2 cellular contexts compared by ENCODE assay signal in genomic region chr19:55538132-55538531, GRCh38.
TF ChIP-seq lines count a peak whose summit lies in the region.

No MANE protein-coding gene starts in this region.

TF ChIP-seq in GM23338, 12 proteins besides CTCF, POLR2A, EP300 and RAD21:
- TF ChIP-seq ZNF114 (CRISPR knock-in tag; IDR thresholded peaks at IDR 0.05) (no peak), NANOG (IDR thresholded peaks at IDR 0.05; ENCODE audit: borderline replicate concordance) (no peak), JUNB (IDR thresholded peaks at IDR 0.05; ENCODE audit: unreplicated experiment) (no peak), EZH2phosphoT487 (IDR thresholded peaks at IDR 0.05; ENCODE audit: unreplicated experiment) (no peak), STAT1 (IDR thresholded peaks at IDR 0.05; ENCODE audit: unreplicated experiment) (no peak)
- TF ChIP-seq, protein P1, sequence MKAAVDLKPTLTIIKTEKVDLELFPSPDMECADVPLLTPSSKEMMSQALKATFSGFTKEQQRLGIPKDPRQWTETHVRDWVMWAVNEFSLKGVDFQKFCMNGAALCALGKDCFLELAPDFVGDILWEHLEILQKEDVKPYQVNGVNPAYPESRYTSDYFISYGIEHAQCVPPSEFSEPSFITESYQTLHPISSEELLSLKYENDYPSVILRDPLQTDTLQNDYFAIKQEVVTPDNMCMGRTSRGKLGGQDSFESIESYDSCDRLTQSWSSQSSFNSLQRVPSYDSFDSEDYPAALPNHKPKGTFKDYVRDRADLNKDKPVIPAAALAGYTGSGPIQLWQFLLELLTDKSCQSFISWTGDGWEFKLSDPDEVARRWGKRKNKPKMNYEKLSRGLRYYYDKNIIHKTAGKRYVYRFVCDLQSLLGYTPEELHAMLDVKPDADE (IDR thresholded peaks at IDR 0.05), result no peak

TF ChIP-seq in IMR-90, 13 proteins besides CTCF, POLR2A, EP300 and RAD21:
- TF ChIP-seq, protein P2, sequence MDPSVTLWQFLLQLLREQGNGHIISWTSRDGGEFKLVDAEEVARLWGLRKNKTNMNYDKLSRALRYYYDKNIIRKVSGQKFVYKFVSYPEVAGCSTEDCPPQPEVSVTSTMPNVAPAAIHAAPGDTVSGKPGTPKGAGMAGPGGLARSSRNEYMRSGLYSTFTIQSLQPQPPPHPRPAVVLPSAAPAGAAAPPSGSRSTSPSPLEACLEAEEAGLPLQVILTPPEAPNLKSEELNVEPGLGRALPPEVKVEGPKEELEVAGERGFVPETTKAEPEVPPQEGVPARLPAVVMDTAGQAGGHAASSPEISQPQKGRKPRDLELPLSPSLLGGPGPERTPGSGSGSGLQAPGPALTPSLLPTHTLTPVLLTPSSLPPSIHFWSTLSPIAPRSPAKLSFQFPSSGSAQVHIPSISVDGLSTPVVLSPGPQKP (IDR thresholded peaks at IDR 0.05; ENCODE audit: borderline replicate concordance, low read depth, low read length), result no peak
- TF ChIP-seq MAZ (IDR thresholded peaks at IDR 0.05; ENCODE audit: borderline replicate concordance, low read depth, low read length), result no peak
- TF ChIP-seq CHD1 (IDR thresholded peaks at IDR 0.05; ENCODE audit: low read depth, low read length), result no peak
- no peak for TF ChIP-seq MAFK (IDR thresholded peaks at IDR 0.05; ENCODE audit: low read depth, low read length)
